In the genomic region with DNA sequence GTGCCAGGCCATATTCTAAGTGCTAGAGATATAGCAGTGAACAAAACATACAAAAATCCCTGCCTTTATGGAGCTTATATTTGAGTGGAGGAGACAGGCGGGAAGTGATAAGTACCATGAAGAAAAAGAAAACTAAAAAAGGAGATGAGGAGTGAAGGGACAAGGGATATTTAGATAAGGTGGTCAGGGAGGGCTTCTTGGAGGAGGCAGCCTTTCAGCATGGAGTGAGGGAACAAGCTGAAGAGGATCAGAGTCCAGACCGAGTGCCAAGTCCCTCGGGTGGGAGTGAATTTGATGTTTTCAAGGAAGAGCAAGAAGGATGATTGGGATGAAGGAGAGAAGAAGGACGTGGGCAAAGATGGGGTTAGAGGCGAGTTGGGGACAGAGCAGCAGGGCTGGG, we compare ENCODE assay signal across 1 cellular context.
A peak's percentile ranks its signal among the peaks of the same experiment; 100 is the strongest.
TF ChIP-seq lines count a peak whose summit lies in the region.

No MANE protein-coding gene starts in this region.

TF ChIP-seq in A549, 52 proteins besides CTCF, POLR2A, EP300 and RAD21:
- TF ChIP-seq ZFP36 (IDR thresholded peaks at IDR 0.05; ENCODE audit: borderline replicate concordance, partially characterized antibody) (peak; percentile 50), ATOH8 (CRISPR knock-in tag; IDR thresholded peaks at IDR 0.05; ENCODE audit: low read depth) (no peak)
- TF ChIP-seq, protein P1, sequence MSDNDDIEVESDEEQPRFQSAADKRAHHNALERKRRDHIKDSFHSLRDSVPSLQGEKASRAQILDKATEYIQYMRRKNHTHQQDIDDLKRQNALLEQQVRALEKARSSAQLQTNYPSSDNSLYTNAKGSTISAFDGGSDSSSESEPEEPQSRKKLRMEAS (IDR thresholded peaks at IDR 0.05): no peak
